ENCODE assay signal across 14 cellular contexts in genomic region chr5:88880196-88880595, GRCh38. TPM values are rescaled to one million over a fixed set of nuclear protein-coding genes. Genes with fewer than 3 reads are reported as not detected.
A peak's percentile ranks its signal among the peaks of the same experiment; 100 is the strongest.
DNase-seq lines count a peak whose midpoint lies in the region; ATAC-seq and TF ChIP-seq lines count a peak whose summit lies in the region.
"Had no signal": no experiment of that assay in that cellular context is flagged by ENCODE, and none has a peak within 500 bp of the region (broad histone marks: within the 10 kb centered on the region; RNA-seq: fewer than 3 reads in every experiment).

No MANE protein-coding gene starts in this region.

- no peak for ATAC-seq in stimulated activated naive CD8-positive, alpha-beta T cell treated with anti-CD3 and anti-CD28 coated beads, Interleukin-15, Interleukin-2, amounts not matched to agents 100 U/mL and 50 U/mL, for 24 hours

- no peak for TF ChIP-seq EP300 in ovary (IDR thresholded peaks at IDR 0.05)

- H3K36me3 Mint-ChIP-seq in stimulated activated naive CD8-positive, alpha-beta T cell treated with anti-CD3 and anti-CD28 coated beads, Interleukin-15, Interleukin-2, amounts not matched to agents 100 ng/mL and 50 ng/mL, for 24 hours (ENCODE audit: low read depth), result no peaks in the 10 kb centered on the region

- TF ChIP-seq CTCF in dorsolateral prefrontal cortex (IDR thresholded peaks at IDR 0.05 in 54 of 56, conservative IDR thresholded peaks at IDR 0.05 in 2 of 56; ENCODE audit: low read depth in 1 of 56, partially characterized antibody in 56 of 56), result no peak
- TF ChIP-seq CTCF in ovary (IDR thresholded peaks at IDR 0.05), result no peak

- H3K27me3 ChIP-seq in dorsolateral prefrontal cortex, result no peaks in the 10 kb centered on the region
- no peaks in the 10 kb centered on the region for H3K27me3 ChIP-seq in ovary
- H3K27me3 ChIP-seq: testis had no signal

- H3K27ac ChIP-seq in dorsolateral prefrontal cortex, result peak overlapping the region in 57 of 59 donors; percentile 2 to 99 (median 96)
- H3K27ac ChIP-seq in ovary, result no peak overlapping the region
- H3K27ac ChIP-seq: epithelial cell of prostate had no signal

- H3K4me1 Mint-ChIP-seq in stimulated activated naive CD8-positive, alpha-beta T cell treated with anti-CD3 and anti-CD28 coated beads, Interleukin-15, Interleukin-2, amounts not matched to agents 100 ng/mL and 50 ng/mL, for 24 hours (ENCODE audit: low read depth), result peaks cover 31% of the 10 kb centered on the region

- no peaks in the 10 kb centered on the region for H3K9me3 ChIP-seq in ovary
- H3K9me3 ChIP-seq: testis had no signal

- H3K9me3 Mint-ChIP-seq in stimulated activated naive CD8-positive, alpha-beta T cell treated with anti-CD3 and anti-CD28 coated beads, Interleukin-15, Interleukin-2, amounts not matched to agents 100 ng/mL and 50 ng/mL, for 24 hours, result no peaks in the 10 kb centered on the region

- H3K36me3 ChIP-seq in ovary, result no peaks in the 10 kb centered on the region

- 48 to 67% (median 55%) methylated on average over 1 of the region's 1 CpG for WGBS in ovary, 3 donors

- intact Hi-C loops in dorsolateral prefrontal cortex (cut with DNase I) (loop anchor here (5.0 to 10.0 kb wide), 2 partner anchors 65 to 148 kb away; no protein-coding TSS in a partner anchor), ovary (cut with DNase I) (loop anchor here in 3 of 4 donors (5.0 to 10.0 kb wide), 3 partner anchors 45 to 145 kb away; no protein-coding TSS in a partner anchor)

- H3K4me1 ChIP-seq in ovary (ENCODE audit: insufficient read depth), result peaks cover 2% of the 10 kb centered on the region
- H3K4me1 ChIP-seq: testis had no signal

- H3K4me3 ChIP-seq in dorsolateral prefrontal cortex, result peak overlapping the region; percentile 50 to 89 (median 78)
- H3K4me3 ChIP-seq in ovary, result peak overlapping the region; percentile 48

- no peak for DNase-seq in stimulated activated naive CD8-positive, alpha-beta T cell treated with anti-CD3 and anti-CD28 coated beads, Interleukin-15, Interleukin-2, amounts not matched to agents 100 U/mL and 50 U/mL, for 24 hours
- DNase-seq in dorsolateral prefrontal cortex (no peak), ovary (no peak), GDM1 (lab: John Stamatoyannopoulos, UW) (no peak), retina (no peak), midbrain (lab: John Stamatoyannopoulos, UW) (no peak), NCI-H446 treated with DMSO at 0.1 percent for 48 hours (lab: John Stamatoyannopoulos, UW) (no peak)
- DNase-seq: activated T-cell treated with anti-CD3 and anti-CD28 coated beads, Interleukin-2, amount 50 U/mL, for 1 hour; NCI-H510A treated with DMSO at 0.1 percent for 48 hours; SIG-M5; stimulated activated CD4-positive, alpha-beta T cell treated with anti-CD3 and anti-CD28 coated beads, Interleukin-4, amount 100 ng/mL, for 24 hours; testis had no signal

- no peak for TF ChIP-seq POLR2A in ovary (IDR thresholded peaks at IDR 0.05)

- H3K27ac Mint-ChIP-seq in stimulated activated naive CD8-positive, alpha-beta T cell treated with anti-CD3 and anti-CD28 coated beads, Interleukin-15, Interleukin-2, amounts not matched to agents 100 ng/mL and 50 ng/mL, for 24 hours, result no peak overlapping the region

- peaks cover 64% of the 10 kb centered on the region for H3K27me3 Mint-ChIP-seq in stimulated activated naive CD8-positive, alpha-beta T cell treated with anti-CD3 and anti-CD28 coated beads, Interleukin-15, Interleukin-2, amounts not matched to agents 100 ng/mL and 50 ng/mL, for 24 hours

- peak overlapping the region; percentile 70 for H3K4me3 Mint-ChIP-seq in stimulated activated naive CD8-positive, alpha-beta T cell treated with anti-CD3 and anti-CD28 coated beads, Interleukin-15, Interleukin-2, amounts not matched to agents 100 ng/mL and 50 ng/mL, for 24 hours

RNA-seq across cellular contexts. Expression of gene MEF2C, which starts 2.8 kb away (rescaled TPM):
- total RNA-seq in dorsolateral prefrontal cortex (100 to 1,000 TPM; 147 to 673 (median 441) TPM), ovary (10 to 100 TPM; 27.2 to 91.4 (median 77.5) TPM)
- 10 to 100 TPM; 27.4 to 73.8 TPM for polyA plus RNA-seq in ovary

Comparison
In these comparisons a context has a peak if more than half of its experiments do, and no peak if none do; other contexts are left out.
1. H3K27ac ChIP-seq: peak in dorsolateral prefrontal cortex (57 of 59); none in ovary (0 of 2).